24 cellular contexts compared by ENCODE assay signal in genomic region chr11:18188796-18189195, GRCh38. TPM values are rescaled to one million over a fixed set of nuclear protein-coding genes. Genes with fewer than 3 reads are reported as not detected.
"Had no signal": no experiment of that assay in that cellular context is flagged by ENCODE, and none has a peak within 500 bp of the region (broad histone marks: within the 10 kb centered on the region; RNA-seq: fewer than 3 reads in every experiment).

No MANE protein-coding gene starts in this region.

- H3K27me3 ChIP-seq: gastroesophageal sphincter had no signal

- H3K4me3 ChIP-seq: coronary artery, dorsolateral prefrontal cortex, esophagus muscularis mucosa, gastroesophageal sphincter, heart left ventricle, hepatocyte, left lung, lower lobe of right lung, mucosa of descending colon had no signal

- DNase-seq: dermis blood vessel endothelial cell; dorsolateral prefrontal cortex; effector CD4-positive, alpha-beta T cell; effector memory CD4-positive, alpha-beta T cell; foreskin keratinocyte; heart left ventricle; hypothalamus; immature natural killer cell; islet precursor cell; left cardiac atrium; left lung; left ventricle myocardium superior; lower lobe of right lung; mesenchymal stem cell; mucosa of descending colon had no signal

- H3K4me2 ChIP-seq: hepatocyte had no signal

- ATAC-seq: foreskin keratinocyte, gastroesophageal sphincter, heart left ventricle, left cardiac atrium, left lung, left ventricle myocardium superior, lower lobe of right lung, mucosa of descending colon had no signal

- H3K36me3 ChIP-seq: esophagus muscularis mucosa, gastroesophageal sphincter, heart left ventricle, left lung, lower lobe of right lung had no signal

- FAIRE-seq: colon, endothelial cell of umbilical vein, frontal cortex had no signal

- H3K4me1 ChIP-seq: esophagus muscularis mucosa, foreskin keratinocyte, gastroesophageal sphincter, heart left ventricle, left lung, lower lobe of right lung had no signal

- H2AFZ ChIP-seq: hepatocyte had no signal

- H3K9me3 ChIP-seq: esophagus muscularis mucosa, gastroesophageal sphincter, heart left ventricle, left lung, lower lobe of right lung, mucosa of descending colon had no signal

- H3K27ac ChIP-seq: coronary artery, dorsolateral prefrontal cortex, esophagus muscularis mucosa, foreskin keratinocyte, gastroesophageal sphincter, heart left ventricle, hepatocyte, left lung, lower lobe of right lung had no signal

RNA-seq across cellular contexts. Expression of gene MRGPRX4, which starts 16.2 kb away (rescaled TPM):
- polyA plus RNA-seq: endothelial cell of umbilical vein, esophagus, fibroblast of lung, foreskin keratinocyte, heart left ventricle, hepatocyte, immature natural killer cell had no signal

RNA-seq across cellular contexts. Expression of gene SAA4, which starts 47.8 kb away (rescaled TPM):
- polyA plus RNA-seq: endothelial cell of umbilical vein, esophagus, fibroblast of lung, foreskin keratinocyte, heart left ventricle, immature natural killer cell had no signal

RNA-seq across cellular contexts. Expression of gene MRGPRX3, which starts 56.4 kb away (rescaled TPM):
- polyA plus RNA-seq: endothelial cell of umbilical vein, fibroblast of lung, heart left ventricle, hepatocyte, immature natural killer cell had no signal

RNA-seq across cellular contexts. Expression of gene SAA2, which starts 59.7 kb away (rescaled TPM):
- polyA plus RNA-seq: endothelial cell of umbilical vein, fibroblast of lung, immature natural killer cell had no signal
